11 cellular contexts compared by ENCODE assay signal in genomic region chr1:39701092-39701460, GRCh38. TPM values are rescaled to one million over a fixed set of nuclear protein-coding genes. Genes with fewer than 3 reads are reported as not detected.
DNase-seq lines count a peak whose midpoint lies in the region; ATAC-seq and TF ChIP-seq lines count a peak whose summit lies in the region.
"Had no signal": no experiment of that assay in that cellular context is flagged by ENCODE, and none has a peak within 500 bp of the region (broad histone marks: within the 10 kb centered on the region; RNA-seq: fewer than 3 reads in every experiment).

No MANE protein-coding gene starts in this region.

- H3K9ac ChIP-seq in neural progenitor cell, result no peak overlapping the region

- TF ChIP-seq POLR2A in vagina (IDR thresholded peaks at IDR 0.05), result no peak

- H3K36me3 ChIP-seq in neural progenitor cell (no peaks in the 10 kb centered on the region), vagina (no peaks in the 10 kb centered on the region)

- TF ChIP-seq CTCF in epithelial cell of proximal tubule (conservative IDR thresholded peaks at IDR 0.05; ENCODE audit: low read depth, low read length), result no peak
- TF ChIP-seq CTCF in neural progenitor cell (IDR thresholded peaks at IDR 0.05), result no peak
- no peak for TF ChIP-seq CTCF in vagina (IDR thresholded peaks at IDR 0.05)

- no peaks in the 10 kb centered on the region for H4K20me1 ChIP-seq in neural progenitor cell (ENCODE audit: low read depth)

- H3K9me3 Mint-ChIP-seq in neural progenitor cell, result no peaks in the 10 kb centered on the region
- no peaks in the 10 kb centered on the region for H3K9me3 Mint-ChIP-seq in activated T-cell treated with anti-CD3 and anti-CD28 coated beads, Interleukin-2, amount 50 U/mL, for 4 hours
- no peaks in the 10 kb centered on the region for H3K9me3 Mint-ChIP-seq in naive thymus-derived CD8-positive, alpha-beta T cell
- H3K9me3 Mint-ChIP-seq: activated B cell treated with CpG ODN at 0.5 μM for 24 hours; CD8-positive, alpha-beta memory T cell had no signal

- peak overlapping the region; percentile 10 for H3K4me3 ChIP-seq in epithelial cell of proximal tubule (ENCODE audit: low read depth, low read length)
- no peak overlapping the region for H3K4me3 ChIP-seq in neural progenitor cell
- peak overlapping the region in 1 of 2 donors; percentile 10 for H3K4me3 ChIP-seq in vagina

- H3K4me3 Mint-ChIP-seq in neural progenitor cell, result no peak overlapping the region
- no peak overlapping the region for H3K4me3 Mint-ChIP-seq in activated T-cell treated with anti-CD3 and anti-CD28 coated beads, Interleukin-2, amount 50 U/mL, for 4 hours
- no peak overlapping the region for H3K4me3 Mint-ChIP-seq in naive thymus-derived CD8-positive, alpha-beta T cell
- H3K4me3 Mint-ChIP-seq: activated B cell treated with CpG ODN at 0.5 μM for 24 hours; CD8-positive, alpha-beta memory T cell had no signal

- peaks cover 14% of the 10 kb centered on the region for H3K4me1 ChIP-seq in neural progenitor cell
- H3K4me1 ChIP-seq in vagina, result no peaks in the 10 kb centered on the region

- no peaks in the 10 kb centered on the region for H3K9me3 ChIP-seq in neural progenitor cell (ENCODE audit: low read depth)
- no peaks in the 10 kb centered on the region for H3K9me3 ChIP-seq in vagina

- H2AFZ ChIP-seq in neural progenitor cell (replicated peaks), result peak overlapping the region; percentile 84

- peaks cover 6% of the 10 kb centered on the region for H3F3A ChIP-seq in neural progenitor cell (ENCODE audit: low read depth)

- no peaks in the 10 kb centered on the region for H3K36me3 Mint-ChIP-seq in neural progenitor cell
- no peaks in the 10 kb centered on the region for H3K36me3 Mint-ChIP-seq in activated T-cell treated with anti-CD3 and anti-CD28 coated beads, Interleukin-2, amount 50 U/mL, for 4 hours (ENCODE audit: insufficient read depth)
- H3K36me3 Mint-ChIP-seq in naive thymus-derived CD8-positive, alpha-beta T cell, result no peaks in the 10 kb centered on the region
- H3K36me3 Mint-ChIP-seq: CD8-positive, alpha-beta memory T cell had no signal

- H3K27ac ChIP-seq in neural progenitor cell (no peak overlapping the region), vagina (no peak overlapping the region)

- peak overlapping the region; percentile 97 for H3K27ac Mint-ChIP-seq in neural progenitor cell
- H3K27ac Mint-ChIP-seq in naive thymus-derived CD8-positive, alpha-beta T cell, result no peak overlapping the region
- H3K27ac Mint-ChIP-seq: activated B cell treated with CpG ODN at 0.5 μM for 24 hours had no signal

- H3K27me3 ChIP-seq in neural progenitor cell (peaks cover 100% of the 10 kb centered on the region), vagina (no peaks in the 10 kb centered on the region)

- DNase-seq in DMS153 treated with DMSO at 0.1 percent for 48 hours (lab: John Stamatoyannopoulos, UW; ENCODE audit: unreplicated experiment), result peak; percentile 81
- peak; percentile 100 for DNase-seq in NCI-H2107 treated with DMSO at 0.1 percent for 48 hours (lab: John Stamatoyannopoulos, UW; ENCODE audit: unreplicated experiment)
- no peak for DNase-seq in epithelial cell of proximal tubule (ENCODE audit: low read depth)
- no peak for DNase-seq in neural progenitor cell (ENCODE audit: low spot score)
- DNase-seq in activated T-cell treated with anti-CD3 and anti-CD28 coated beads, Interleukin-2, amount 50 U/mL, for 4 hours, result no peak
- DNase-seq in naive thymus-derived CD8-positive, alpha-beta T cell, result no peak
- no peak for DNase-seq in vagina (ENCODE audit: extremely low spot score in 2 of 2)
- no peak for DNase-seq in activated CD4-positive, alpha-beta T cell treated with anti-CD3 and anti-CD28 coated beads for 48 hours
- DNase-seq: activated B cell treated with CpG ODN at 0.5 μM for 24 hours; CD8-positive, alpha-beta memory T cell; stimulated activated naive CD8-positive, alpha-beta T cell treated with anti-CD3 and anti-CD28 coated beads, Interleukin-15, Interleukin-2, amounts not matched to agents 100 U/mL and 50 U/mL, for 24 hours had no signal

- ATAC-seq in activated T-cell treated with anti-CD3 and anti-CD28 coated beads, Interleukin-2, amount 50 U/mL, for 4 hours, result no peak
- no peak for ATAC-seq in naive thymus-derived CD8-positive, alpha-beta T cell

- POLR2A ChIA-PET in naive thymus-derived CD8-positive, alpha-beta T cell (lab: Charles Lee), result interaction anchor here (1.3 to 1.4 kb wide), 2 partner anchors 8 to 10 kb away, joined by 4 read pairs; partner anchors contain the start of gene HPCAL4

- peaks cover 23% of the 10 kb centered on the region for H3K4me1 Mint-ChIP-seq in neural progenitor cell
- H3K4me1 Mint-ChIP-seq in activated T-cell treated with anti-CD3 and anti-CD28 coated beads, Interleukin-2, amount 50 U/mL, for 4 hours (ENCODE audit: low read depth), result no peaks in the 10 kb centered on the region
- H3K4me1 Mint-ChIP-seq in naive thymus-derived CD8-positive, alpha-beta T cell, result peaks cover 0 to 5% (median 0%) of the 10 kb centered on the region in 4 donors
- H3K4me1 Mint-ChIP-seq: activated B cell treated with CpG ODN at 0.5 μM for 24 hours; CD8-positive, alpha-beta memory T cell had no signal

- intact Hi-C loops in vagina (cut with DNase I), result no loop called here

- no peaks in the 10 kb centered on the region for H3K79me2 ChIP-seq in neural progenitor cell (ENCODE audit: low read depth)

- H3K27me3 Mint-ChIP-seq in neural progenitor cell (ENCODE audit: insufficient read depth, low read depth), result peaks cover 21% of the 10 kb centered on the region
- no peaks in the 10 kb centered on the region for H3K27me3 Mint-ChIP-seq in activated T-cell treated with anti-CD3 and anti-CD28 coated beads, Interleukin-2, amount 50 U/mL, for 4 hours (ENCODE audit: low read depth)
- peaks cover 0 to 26% (median 9%) of the 10 kb centered on the region in 5 donors for H3K27me3 Mint-ChIP-seq in naive thymus-derived CD8-positive, alpha-beta T cell

- H3K4me2 ChIP-seq in neural progenitor cell, result peak overlapping the region; percentile 64

RNA-seq across cellular contexts. Expression of gene HPCAL4, which starts 9.8 kb away (rescaled TPM):
- total RNA-seq in epithelial cell of proximal tubule (0.06 and 0.07 TPM in 2 replicates), neural progenitor cell (ENCODE audit: low replicate concordance) (0.13 and 0.19 TPM in 2 replicates), vagina (0.49 TPM)
- total RNA-seq in activated T-cell treated with anti-CD3 and anti-CD28 coated beads, Interleukin-2, amount 50 U/mL, for 4 hours, result under 1 TPM; 0.05 to 0.38 (median 0.33) TPM
- total RNA-seq in naive thymus-derived CD8-positive, alpha-beta T cell, result 10 to 100 TPM; 31.9 to 32.5 TPM
- polyA plus RNA-seq in naive thymus-derived CD8-positive, alpha-beta T cell, result 1 to 10 TPM; 2.1 to 4.6 (median 3.9) TPM
- total RNA-seq: activated B cell treated with CpG ODN at 0.5 μM for 24 hours had no signal

RNA-seq across cellular contexts. Expression of gene NT5C1A, which starts 29.2 kb away (rescaled TPM):
- not detected in 2 replicates for total RNA-seq in epithelial cell of proximal tubule
- total RNA-seq in neural progenitor cell (ENCODE audit: low replicate concordance), result not detected in 2 replicates
- total RNA-seq in activated T-cell treated with anti-CD3 and anti-CD28 coated beads, Interleukin-2, amount 50 U/mL, for 4 hours, result not detected
- total RNA-seq in naive thymus-derived CD8-positive, alpha-beta T cell, result under 1 TPM; 0.71 to 0.88 TPM
- polyA plus RNA-seq in naive thymus-derived CD8-positive, alpha-beta T cell, result not detected
- not detected for total RNA-seq in vagina
- total RNA-seq: activated B cell treated with CpG ODN at 0.5 μM for 24 hours; CD8-positive, alpha-beta memory T cell had no signal
- polyA plus RNA-seq: CD8-positive, alpha-beta memory T cell had no signal

RNA-seq across cellular contexts. Expression of gene PPIE, which starts 37.6 kb away (rescaled TPM):
- 43.9 and 58.7 TPM in 2 replicates for total RNA-seq in epithelial cell of proximal tubule
- 50.8 and 57.2 TPM in 2 replicates for total RNA-seq in neural progenitor cell (ENCODE audit: low replicate concordance)
- 10 to 100 TPM; 54.0 to 65.4 (median 63.2) TPM for total RNA-seq in activated T-cell treated with anti-CD3 and anti-CD28 coated beads, Interleukin-2, amount 50 U/mL, for 4 hours
- total RNA-seq in naive thymus-derived CD8-positive, alpha-beta T cell, result 10 to 100 TPM; 86.9 to 88.3 TPM
- 100 to 1,000 TPM; 101 to 123 (median 102) TPM for polyA plus RNA-seq in naive thymus-derived CD8-positive, alpha-beta T cell
- total RNA-seq in vagina, result 32.4 TPM

Comparison
In these comparisons a context has a peak if more than half of its experiments do, and no peak if none do; other contexts are left out.
1. DNase-seq: peak in DMS153 treated with DMSO at 0.1 percent for 48 hours (single experiment) and NCI-H2107 treated with DMSO at 0.1 percent for 48 hours (single experiment); none in epithelial cell of proximal tubule (single experiment), neural progenitor cell (single experiment), activated T-cell treated with anti-CD3 and anti-CD28 coated beads, Interleukin-2, amount 50 U/mL, for 4 hours (single experiment), naive thymus-derived CD8-positive, alpha-beta T cell (0 of 10), vagina (0 of 2) and activated CD4-positive, alpha-beta T cell treated with anti-CD3 and anti-CD28 coated beads for 48 hours (single experiment).
2. RNA of gene HPCAL4, which starts 9.8 kb away (total RNA-seq): 31.9 to 32.5 TPM in naive thymus-derived CD8-positive, alpha-beta T cell; 0.49 TPM in vagina (single experiment), 0.05 to 0.38 TPM in activated T-cell treated with anti-CD3 and anti-CD28 coated beads, Interleukin-2, amount 50 U/mL, for 4 hours, 0.13 to 0.19 TPM in neural progenitor cell and 0.06 to 0.07 TPM in epithelial cell of proximal tubule; every median in the first group is over 10 times any median in the second.